Comparison of ENCODE assay signal across 10 cellular contexts in the genomic region with DNA sequence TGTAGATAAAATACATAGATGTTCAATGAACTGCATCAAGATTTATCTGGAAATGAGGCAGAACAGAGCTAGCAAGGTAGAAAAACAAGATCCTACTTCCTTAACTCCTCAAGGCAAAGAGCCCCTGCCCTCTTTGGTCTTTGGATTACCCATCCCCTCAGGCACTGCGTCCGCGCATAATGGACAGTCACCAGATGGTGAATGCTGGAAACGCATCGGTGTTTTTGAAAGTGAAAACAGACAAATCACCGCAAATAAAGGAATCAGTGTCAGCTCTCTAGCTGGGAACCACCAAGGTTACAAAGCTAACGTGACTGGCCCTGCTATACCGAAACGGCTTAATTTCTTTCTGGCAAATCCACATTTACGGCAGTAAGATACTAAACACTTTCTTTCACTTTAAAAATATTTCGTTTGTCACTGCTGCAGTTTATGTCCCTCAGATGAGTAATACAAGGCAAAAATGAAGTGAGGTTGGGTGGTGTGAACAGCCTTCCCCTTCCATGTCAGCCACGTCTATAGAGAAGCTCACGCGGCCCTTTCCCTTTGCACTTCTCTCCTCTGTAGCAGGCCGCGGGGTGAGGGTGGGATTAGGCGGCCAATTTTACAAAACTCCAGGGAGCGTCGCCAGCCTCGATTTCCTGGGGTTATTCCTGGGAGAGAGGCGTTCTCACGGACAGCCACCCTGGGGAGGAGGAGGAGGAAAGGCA. TPM values are rescaled to one million over a fixed set of nuclear protein-coding genes. Genes with fewer than 3 reads are reported as not detected.
DNase-seq lines count a peak whose midpoint lies in the region; ATAC-seq and TF ChIP-seq lines count a peak whose summit lies in the region.
"Had no signal": no experiment of that assay in that cellular context is flagged by ENCODE, and none has a peak within 500 bp of the region (broad histone marks: within the 10 kb centered on the region; RNA-seq: fewer than 3 reads in every experiment).

No MANE protein-coding gene starts in this region.

- TF ChIP-seq CTCF in astrocyte of the cerebellum (IDR thresholded peaks at IDR 0.05; ENCODE audit: low read depth, low read length, missing control alignments) (no peak), suprapubic skin (IDR thresholded peaks at IDR 0.05) (no peak)

- intact Hi-C loops in activated CD4-positive, alpha-beta T cell treated with anti-CD3 and anti-CD28 coated beads, Interleukin-2, amount 10 ng/mL, durations not matched to agents 24 days and 14 days (cut with micrococcal nuclease): no loop called here

- in situ Hi-C loops in astrocyte of the cerebellum (cut with HindIII; ENCODE audit: low sequenced_read_pairs): no loop called here

- no peaks in the 10 kb centered on the region for H3K36me3 ChIP-seq in suprapubic skin

- H3K9me3 Mint-ChIP-seq in activated CD4-positive, alpha-beta T cell treated with anti-CD3 and anti-CD28 coated beads, Interleukin-2, amount 10 ng/mL, durations not matched to agents 24 days and 14 days: peaks cover 17% of the 10 kb centered on the region

- peaks cover 2% of the 10 kb centered on the region for H3K36me3 Mint-ChIP-seq in activated CD4-positive, alpha-beta T cell treated with anti-CD3 and anti-CD28 coated beads, Interleukin-2, amount 10 ng/mL, durations not matched to agents 24 days and 14 days (ENCODE audit: low read depth)
- H3K36me3 Mint-ChIP-seq: IgD-negative memory B cell had no signal

- peak overlapping the region; percentile 57 for H3K4me3 Mint-ChIP-seq in activated CD4-positive, alpha-beta T cell treated with anti-CD3 and anti-CD28 coated beads, Interleukin-2, amount 10 ng/mL, durations not matched to agents 24 days and 14 days

- peak overlapping the region; percentile 36 for H3K4me3 ChIP-seq in astrocyte of the cerebellum (ENCODE audit: low read depth, low read length)
- H3K4me3 ChIP-seq in suprapubic skin: peak overlapping the region; percentile 34

- 5% methylated on average over 22 of the region's 22 CpGs for WGBS in suprapubic skin

- H3K27ac ChIP-seq in suprapubic skin (no peak overlapping the region), substantia nigra (ENCODE audit: low read depth, low read length, poor library complexity, severe bottlenecking) (no peak overlapping the region)

- H3K4me1 ChIP-seq in suprapubic skin: peaks cover 25% of the 10 kb centered on the region

- no peak for ATAC-seq in GM21619 (IDR thresholded peaks at IDR 0.05; ENCODE audit: unreplicated experiment)

- no peak for TF ChIP-seq POLR2A in suprapubic skin (IDR thresholded peaks at IDR 0.05)

- peaks cover 55% of the 10 kb centered on the region for H3K27me3 Mint-ChIP-seq in activated CD4-positive, alpha-beta T cell treated with anti-CD3 and anti-CD28 coated beads, Interleukin-2, amount 10 ng/mL, durations not matched to agents 24 days and 14 days

- no peak for TF ChIP-seq EP300 in suprapubic skin (IDR thresholded peaks at IDR 0.05)

- peak overlapping the region; percentile 32 for H3K27ac Mint-ChIP-seq in activated CD4-positive, alpha-beta T cell treated with anti-CD3 and anti-CD28 coated beads, Interleukin-2, amount 10 ng/mL, durations not matched to agents 24 days and 14 days
- H3K27ac Mint-ChIP-seq: IgD-negative memory B cell had no signal

- peak; percentile 55 for DNase-seq in activated CD4-positive, alpha-beta T cell treated with anti-CD3 and anti-CD28 coated beads, Interleukin-2, amount 10 ng/mL, durations not matched to agents 24 days and 14 days
- no peak for DNase-seq in activated CD4-positive, alpha-beta T cell treated with anti-CD3 and anti-CD28 coated beads for 48 hours
- DNase-seq in astrocyte of the cerebellum (ENCODE audit: low read depth) (no peak), left kidney (ENCODE audit: low read depth, low spot score) (peak; percentile 24), suprapubic skin (ENCODE audit: low spot score in 2 of 2) (no peak), GM03348 (ENCODE audit: low spot score) (no peak), substantia nigra (lab: John Stamatoyannopoulos, UW) (no peak)
- DNase-seq: stimulated activated CD4-positive, alpha-beta T cell treated with anti-CD3 and anti-CD28 coated beads, Interleukin-1b, Interleukin-23, amount 100 ng/mL, for 48 hours had no signal

- H3K27me3 ChIP-seq in suprapubic skin: peaks cover 50% of the 10 kb centered on the region

- peaks cover 4% of the 10 kb centered on the region for H3K4me1 Mint-ChIP-seq in activated CD4-positive, alpha-beta T cell treated with anti-CD3 and anti-CD28 coated beads, Interleukin-2, amount 10 ng/mL, durations not matched to agents 24 days and 14 days

- H3K9me3 ChIP-seq in suprapubic skin: no peaks in the 10 kb centered on the region

RNA-seq across cellular contexts. Expression of gene GALR1, which starts 0.6 kb away (rescaled TPM):
- total RNA-seq in activated CD4-positive, alpha-beta T cell treated with anti-CD3 and anti-CD28 coated beads, Interleukin-2, amount 10 ng/mL, durations not matched to agents 24 days and 14 days: not detected in 2 replicates
- under 1 TPM in 2 of 4 donors, not detected in 2; 0.08 to 0.16 TPM for total RNA-seq in suprapubic skin

Comparison
In these comparisons a context has a peak if more than half of its experiments do, and no peak if none do; other contexts are left out.
1. DNase-seq: peak in activated CD4-positive, alpha-beta T cell treated with anti-CD3 and anti-CD28 coated beads, Interleukin-2, amount 10 ng/mL, durations not matched to agents 24 days and 14 days (single experiment) and left kidney (single experiment); none in activated CD4-positive, alpha-beta T cell treated with anti-CD3 and anti-CD28 coated beads for 48 hours (single experiment), astrocyte of the cerebellum (single experiment), suprapubic skin (0 of 2), GM03348 (single experiment) and substantia nigra (0 of 49).